ENCODE assay signal across 7 cellular contexts in the genomic region with DNA sequence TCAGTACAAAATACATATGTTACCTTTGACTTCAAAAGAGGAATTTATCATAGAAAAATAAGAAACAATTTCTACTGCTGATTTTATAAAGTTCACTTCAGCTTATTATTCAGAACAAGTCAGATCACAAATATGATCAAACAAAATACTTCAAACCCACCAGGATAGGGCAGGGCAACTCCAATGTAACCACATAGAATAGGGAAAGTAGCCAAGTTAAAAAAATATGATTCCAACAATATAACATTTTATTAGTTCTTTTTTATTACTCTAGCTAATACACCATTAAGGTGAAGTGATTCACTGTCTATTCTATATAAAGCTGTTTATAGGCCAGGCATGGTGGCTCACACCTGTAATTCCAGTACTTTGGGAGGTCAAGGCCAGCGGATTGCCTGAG.
"Had no signal": no experiment of that assay in that cellular context is flagged by ENCODE, and none has a peak within 500 bp of the region (broad histone marks: within the 10 kb centered on the region; RNA-seq: fewer than 3 reads in every experiment).

No MANE protein-coding gene starts in this region.

- H3K27ac ChIP-seq: HL-60 had no signal

- H3K36me3 Mint-ChIP-seq: IgD-negative memory B cell had no signal

- H3K4me3 ChIP-seq: K562 had no signal

- ATAC-seq: HepG2, K562 had no signal

- H3K27me3 Mint-ChIP-seq: IgD-negative memory B cell had no signal

- H3K27ac Mint-ChIP-seq: IgD-negative memory B cell had no signal

- DNase-seq: IMR-90, KBM-7 had no signal

- FAIRE-seq: HepG2, HTR-8/SVneo, K562 had no signal
